Comparison of ENCODE assay signal across 1 cellular context in genomic region chr9:20408513-20408912, GRCh38.
TF ChIP-seq lines count a peak whose summit lies in the region.

No MANE protein-coding gene starts in this region.

TF ChIP-seq in HEK293, 187 proteins besides CTCF, POLR2A, EP300 and RAD21 (continued from another document):
- TF ChIP-seq PRDM6 (tag by site-specific recombination; IDR thresholded peaks at IDR 0.05) (peak; percentile 99), ZNF768 (tag by site-specific recombination; IDR thresholded peaks at IDR 0.05) (no peak), PRDM4 (tag by site-specific recombination; IDR thresholded peaks at IDR 0.05) (peak; percentile 58; the same call in 1 of the 2 replicates), ZNF600 (tag by site-specific recombination; IDR thresholded peaks at IDR 0.05) (peak; percentile 92), ZFP69B (tag by site-specific recombination; IDR thresholded peaks at IDR 0.05) (no peak), ZBTB44 (tag by site-specific recombination; IDR thresholded peaks at IDR 0.05) (peak; percentile 81), ZNF792 (tag by site-specific recombination; IDR thresholded peaks at IDR 0.05) (no peak), OSR2 (tag by site-specific recombination; IDR thresholded peaks at IDR 0.05) (peak; percentile 90), ZNF580 (tag by site-specific recombination; IDR thresholded peaks at IDR 0.05) (0 out of 2 replicates have a peak, but pooled peaks have one; percentile 56), FEZF1 (tag by site-specific recombination; IDR thresholded peaks at IDR 0.05) (peak; percentile 90), SCRT2 (tag by site-specific recombination; IDR thresholded peaks at IDR 0.05) (no peak), ZNF513 (tag by site-specific recombination; IDR thresholded peaks at IDR 0.05) (no peak), ZNF214 (tag by site-specific recombination; IDR thresholded peaks at IDR 0.05; ENCODE audit: borderline replicate concordance) (no peak), ZNF184 (tag by site-specific recombination; IDR thresholded peaks at IDR 0.05) (no peak), SCRT1 (tag by site-specific recombination; IDR thresholded peaks at IDR 0.05; ENCODE audit: borderline replicate concordance) (peak; percentile 60; the same call in 1 of the 2 replicates), ZNF341 (tag by site-specific recombination; IDR thresholded peaks at IDR 0.05; ENCODE audit: low read depth) (peak; percentile 47; the same call in 1 of the 2 replicates), ZNF561 (tag by site-specific recombination; IDR thresholded peaks at IDR 0.05; ENCODE audit: borderline replicate concordance) (peak; percentile 69; the same call in 1 of the 2 replicates), ZNF132 (tag by site-specific recombination; IDR thresholded peaks at IDR 0.05; ENCODE audit: borderline replicate concordance) (no peak), SP7 (tag by site-specific recombination; IDR thresholded peaks at IDR 0.05) (peak; percentile 85)
- TF ChIP-seq, protein P1, sequence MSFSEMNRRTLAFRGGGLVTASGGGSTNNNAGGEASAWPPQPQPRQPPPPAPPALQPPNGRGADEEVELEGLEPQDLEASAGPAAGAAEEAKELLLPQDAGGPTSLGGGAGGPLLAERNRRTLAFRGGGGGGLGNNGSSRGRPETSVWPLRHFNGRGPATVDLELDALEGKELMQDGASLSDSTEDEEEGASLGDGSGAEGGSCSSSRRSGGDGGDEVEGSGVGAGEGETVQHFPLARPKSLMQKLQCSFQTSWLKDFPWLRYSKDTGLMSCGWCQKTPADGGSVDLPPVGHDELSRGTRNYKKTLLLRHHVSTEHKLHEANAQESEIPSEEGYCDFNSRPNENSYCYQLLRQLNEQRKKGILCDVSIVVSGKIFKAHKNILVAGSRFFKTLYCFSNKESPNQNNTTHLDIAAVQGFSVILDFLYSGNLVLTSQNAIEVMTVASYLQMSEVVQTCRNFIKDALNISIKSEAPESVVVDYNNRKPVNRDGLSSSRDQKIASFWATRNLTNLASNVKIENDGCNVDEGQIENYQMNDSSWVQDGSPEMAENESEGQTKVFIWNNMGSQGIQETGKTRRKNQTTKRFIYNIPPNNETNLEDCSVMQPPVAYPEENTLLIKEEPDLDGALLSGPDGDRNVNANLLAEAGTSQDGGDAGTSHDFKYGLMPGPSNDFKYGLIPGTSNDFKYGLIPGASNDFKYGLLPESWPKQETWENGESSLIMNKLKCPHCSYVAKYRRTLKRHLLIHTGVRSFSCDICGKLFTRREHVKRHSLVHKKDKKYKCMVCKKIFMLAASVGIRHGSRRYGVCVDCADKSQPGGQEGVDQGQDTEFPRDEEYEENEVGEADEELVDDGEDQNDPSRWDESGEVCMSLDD (tag by site-specific recombination; IDR thresholded peaks at IDR 0.05), result no peak
